27 cellular contexts compared by ENCODE assay signal in the genomic region with DNA sequence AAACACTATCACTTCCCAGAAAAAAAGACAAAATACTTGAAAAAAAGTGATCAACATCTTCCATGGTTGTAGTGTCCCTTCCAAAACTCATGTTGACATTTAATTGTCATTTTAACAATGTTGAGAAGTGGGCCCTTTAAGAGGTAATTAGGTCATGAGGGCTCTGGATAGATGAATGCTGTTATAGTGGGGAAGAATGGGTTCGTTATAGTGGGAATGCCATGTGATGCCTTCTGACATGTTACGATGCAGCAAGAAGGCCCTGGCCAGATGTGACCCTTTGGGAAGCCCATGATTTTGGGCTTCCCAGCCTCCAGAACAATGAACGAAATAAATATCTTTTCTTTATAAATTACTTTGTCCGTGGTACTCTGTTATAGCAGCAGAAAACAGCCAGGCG. TPM values are rescaled to one million over a fixed set of nuclear protein-coding genes. Genes with fewer than 3 reads are reported as not detected.
"Had no signal": no experiment of that assay in that cellular context is flagged by ENCODE, and none has a peak within 500 bp of the region (broad histone marks: within the 10 kb centered on the region; RNA-seq: fewer than 3 reads in every experiment).

No MANE protein-coding gene starts in this region.

- ATAC-seq: stimulated activated effector memory CD8-positive, alpha-beta T cell treated with anti-CD3 and anti-CD28 coated beads, Interleukin-12 subunit alpha, Interleukin-12 subunit beta, amount 100 ng/mL, for 72 hours; stimulated activated memory B cell treated with anti-CD40 and anti-IgM and Interleukin-4, amounts not matched to agents 10 μg/mL and 1 μg/mL and 100 μg/mL, for 72 hours; stimulated activated naive B cell treated with anti-CD40 and anti-IgM and Interleukin-4, amounts not matched to agents 10 μg/mL and 1 μg/mL and 100 μg/mL, for 72 hours; stimulated activated naive CD8-positive, alpha-beta T cell treated with anti-CD3 and anti-CD28 coated beads, Interleukin-15, amount 100 ng/mL, for 72 hours; stimulated activated naive CD8-positive, alpha-beta T cell treated with anti-CD3 and anti-CD28 coated beads, Interleukin-15, Interleukin-2, amounts not matched to agents 100 U/mL and 50 U/mL, for 24 hours; upper lobe of right lung had no signal

- H3K27me3 ChIP-seq: stomach, suprapubic skin, testis, thyroid gland, tibial artery, tibial nerve, transverse colon, upper lobe of left lung, upper lobe of right lung, uterus, vagina had no signal

- H3K36me3 ChIP-seq: stomach, suprapubic skin, thoracic aorta, thyroid gland, tibial artery, tibial nerve, transverse colon, upper lobe of left lung, upper lobe of right lung, uterus, vagina had no signal

- DNase-seq: stimulated activated CD4-positive, alpha-beta T cell treated with anti-CD3 and anti-CD28 coated beads, Interleukin-2, amount 100 ng/mL, for 48 hours; stimulated activated CD4-positive, alpha-beta T cell treated with anti-CD3 and anti-CD28 coated beads, Interleukin-4, amount 100 ng/mL, for 1 hour; stimulated activated CD4-positive, alpha-beta T cell treated with anti-CD3 and anti-CD28 coated beads, Interleukin-4, amount 100 ng/mL, for 24 hours; stimulated activated CD4-positive, alpha-beta T cell treated with anti-CD3 and anti-CD28 coated beads, Interleukin-4, amount 100 ng/mL, for 4 hours; stimulated activated CD8-positive, alpha-beta memory T cell treated with anti-CD3 and anti-CD28 coated beads, Interleukin-4, amount 100 ng/mL, for 48 hours; stimulated activated naive B cell treated with anti-CD40 and anti-IgM and Interleukin-4, amounts not matched to agents 10 μg/mL and 1 μg/mL and 100 μg/mL, for 72 hours; stimulated activated naive CD4-positive, alpha-beta T cell; stimulated activated naive CD4-positive, alpha-beta T cell treated with Interleukin-2 at 50 U/mL for 16 hours; stimulated activated naive CD8-positive, alpha-beta T cell treated with anti-CD3 and anti-CD28 coated beads, Interleukin-15, amount 100 ng/mL, for 72 hours; stimulated activated naive CD8-positive, alpha-beta T cell treated with anti-CD3 and anti-CD28 coated beads, Interleukin-15, Interleukin-2, amounts not matched to agents 100 U/mL and 50 U/mL, for 24 hours; stomach; substantia nigra; testis; thyroid gland; tibial artery; transverse colon; trophoblast cell; upper lobe of left lung; upper lobe of right lung; uterus had no signal

- H3K9me3 ChIP-seq: stomach, suprapubic skin, testis, thoracic aorta, thyroid gland, tibial artery, tibial nerve, transverse colon, upper lobe of left lung, upper lobe of right lung, uterus, vagina had no signal

- H3K4me1 ChIP-seq: stomach, testis, transverse colon, upper lobe of right lung, uterus had no signal

- H3K27ac ChIP-seq: stomach, suprapubic skin, testis, thoracic aorta, thyroid gland, tibial artery, tibial nerve, transverse colon, upper lobe of left lung, upper lobe of right lung, uterus, vagina had no signal

- H3K4me3 ChIP-seq: stomach, suprapubic skin, testis, thoracic aorta, thyroid gland, tibial artery, tibial nerve, transverse colon, upper lobe of left lung, upper lobe of right lung, uterus, vagina had no signal

RNA-seq across cellular contexts. Expression of a gene that starts 4.0 kb away (rescaled TPM):
- total RNA-seq: urinary bladder had no signal

RNA-seq across cellular contexts. Expression of a gene that starts 39.0 kb away (rescaled TPM):
- total RNA-seq: thoracic aorta, vagina had no signal
